1 cellular context compared by ENCODE assay signal in genomic region chr10:69864321-69864720, GRCh38.
TF ChIP-seq lines count a peak whose summit lies in the region.

No MANE protein-coding gene starts in this region.

TF ChIP-seq in H1, 55 proteins besides CTCF, POLR2A, EP300 and RAD21 (continued from another document):
- no peak for TF ChIP-seq E2F6 (IDR thresholded peaks at IDR 0.05)
- no peak for TF ChIP-seq MAFK (IDR thresholded peaks at IDR 0.05; ENCODE audit: low read depth, low read length)
- TF ChIP-seq SIRT6 (IDR thresholded peaks at IDR 0.05; ENCODE audit: low read length), result no peak
- no peak for TF ChIP-seq HDAC2 (IDR thresholded peaks at IDR 0.05; ENCODE audit: borderline replicate concordance in 1 of 2, low read depth in 2 of 2, low read length in 2 of 2)
- no peak for TF ChIP-seq BACH1 (IDR thresholded peaks at IDR 0.05; ENCODE audit: low read length)
- no peak for TF ChIP-seq POU5F1 (IDR thresholded peaks at IDR 0.05; ENCODE audit: low read depth, low read length)
